8 cellular contexts compared by ENCODE assay signal in genomic region chr3:4466783-4467521, GRCh38.
DNase-seq lines count a peak whose midpoint lies in the region; ATAC-seq and TF ChIP-seq lines count a peak whose summit lies in the region.

TSS of gene SUMF1 (minus strand) at chr3:4467269. CDS start at chr3:4467245, 24 bp downstream.

- peak; percentile 100 for ATAC-seq in GM21515 (IDR thresholded peaks at IDR 0.05; ENCODE audit: unreplicated experiment)
- peak; percentile 95 for ATAC-seq in RWPE2 (ENCODE audit: low read depth)
- ATAC-seq in stimulated activated naive CD8-positive, alpha-beta T cell treated with anti-CD3 and anti-CD28 coated beads, Interleukin-15, Interleukin-2, amounts not matched to agents 100 U/mL and 50 U/mL, for 24 hours = peak; percentile 94

- peak within 1 kb of the TSS; percentile 95 for H3K4me3 Mint-ChIP-seq in nephron progenitor cell

- no peaks in the 10 kb centered on the region for H3K36me3 Mint-ChIP-seq in nephron progenitor cell (ENCODE audit: low read depth)

- H3K27me3 ChIP-seq in RWPE2 (ENCODE audit: insufficient read depth, poor library complexity, severe bottlenecking) = no peaks in the 10 kb centered on the region

- H3K27ac Mint-ChIP-seq in nephron progenitor cell = peak within 1 kb of the TSS; percentile 94

- peak; percentile 14 for DNase-seq in DMS79 (lab: John Stamatoyannopoulos, UW)
- DNase-seq in HuH-7 (ENCODE audit: low spot score) = peak; percentile 94
- DNase-seq in RWPE2 (ENCODE audit: low spot score) = peak; percentile 80
- DNase-seq in activated gamma-delta T cell (lab: John Stamatoyannopoulos, UW) = peak; percentile 57
- DNase-seq in fibroblast of the conjunctiva (ENCODE audit: low read depth) = peak; percentile 43
- peak; percentile 79 for DNase-seq in nephron progenitor cell
- peak; percentile 79 for DNase-seq in stimulated activated naive CD8-positive, alpha-beta T cell treated with anti-CD3 and anti-CD28 coated beads, Interleukin-15, Interleukin-2, amounts not matched to agents 100 U/mL and 50 U/mL, for 24 hours

- H3K4me1 ChIP-seq in RWPE2 (ENCODE audit: insufficient read depth, poor library complexity, severe bottlenecking) = no peaks in the 10 kb centered on the region

- no peaks in the 10 kb centered on the region for H3K9me3 ChIP-seq in RWPE2 (ENCODE audit: severe bottlenecking)

- TF ChIP-seq CTCF in RWPE2 (IDR thresholded peaks at IDR 0.05; ENCODE audit: poor library complexity, severe bottlenecking) (no peak), nephron progenitor cell (IDR thresholded peaks at IDR 0.05) (no peak)

- no peaks in the 10 kb centered on the region for H3K9me3 Mint-ChIP-seq in nephron progenitor cell

- H3K27ac ChIP-seq in RWPE2 (ENCODE audit: poor library complexity, severe bottlenecking) = peak within 1 kb of the TSS; percentile 25

- H3K36me3 ChIP-seq in RWPE2 (ENCODE audit: low read depth) = peaks cover 3% of the 10 kb centered on the region; the same call in 1 of the 2 replicates

- H3K4me3 ChIP-seq in RWPE2 (ENCODE audit: severe bottlenecking) = peak within 1 kb of the TSS; percentile 95

- no peaks in the 10 kb centered on the region for H3K27me3 Mint-ChIP-seq in nephron progenitor cell (ENCODE audit: low read depth, poor library complexity)

- peaks cover 29% of the 10 kb centered on the region for H3K4me1 Mint-ChIP-seq in nephron progenitor cell

Comparison
In these comparisons a context has a peak if more than half of its experiments do, and no peak if none do; other contexts are left out.
1. Peak in every context shown above with its lines: DNase-seq, ATAC-seq, H3K4me3 ChIP-seq and H3K27ac ChIP-seq.
2. DNase-seq: peak in every context shown above with its lines; median percentile 94 in HuH-7; 80 in RWPE2; 79 in nephron progenitor cell; 79 in stimulated activated naive CD8-positive, alpha-beta T cell treated with anti-CD3 and anti-CD28 coated beads, Interleukin-15, Interleukin-2, amounts not matched to agents 100 U/mL and 50 U/mL, for 24 hours; 57 in activated gamma-delta T cell; 43 in fibroblast of the conjunctiva; 14 in DMS79.